ENCODE assay signal across 21 cellular contexts in genomic region chr4:66640216-66640615, GRCh38.
"Had no signal": no experiment of that assay in that cellular context is flagged by ENCODE, and none has a peak within 500 bp of the region (broad histone marks: within the 10 kb centered on the region; RNA-seq: fewer than 3 reads in every experiment).

No MANE protein-coding gene starts in this region.

- DNase-seq: activated CD4-positive, alpha-beta T cell treated with anti-CD3 and anti-CD28 coated beads for 1 hour; activated effector memory CD4-positive, alpha-beta T cell treated with anti-CD3 and anti-CD28 coated beads, Interleukin-2, amount 50 U/mL, for 16 hours; activated naive CD4-positive, alpha-beta T cell treated with anti-CD3 and anti-CD28 coated beads, Interleukin-2, amount 50 U/mL, for 16 hours; activated T-cell treated with anti-CD3 and anti-CD28 coated beads, Interleukin-2, amount 50 U/mL, for 72 hours; aorta; heart right ventricle; kidney glomerular epithelial cell; left ventricle myocardium inferior; mammary epithelial cell; mucosa of descending colon; naive B cell; posterior cingulate gyrus; sigmoid colon; stimulated activated CD4-positive, alpha-beta T cell treated with anti-CD3 and anti-CD28 coated beads, Interleukin-4, amount 100 ng/mL, for 24 hours; stomach; WERI-Rb-1 had no signal

- H3K27ac ChIP-seq: coronary artery, gastroesophageal sphincter, heart right ventricle, left ventricle myocardium inferior, neutrophil, sigmoid colon, stomach, WERI-Rb-1 had no signal

- H3K4me1 ChIP-seq: gastroesophageal sphincter, heart right ventricle, left ventricle myocardium inferior, sigmoid colon, stomach had no signal

- ATAC-seq: activated T-cell treated with anti-CD3 and anti-CD28 coated beads, Interleukin-2, amount 50 U/mL, for 72 hours; esophagus mucosa; gastroesophageal sphincter; heart right ventricle; mucosa of descending colon; stimulated activated effector memory CD8-positive, alpha-beta T cell treated with anti-CD3 and anti-CD28 coated beads, Interleukin-12 subunit alpha, Interleukin-12 subunit beta, amount 100 ng/mL, for 72 hours had no signal

- H3K27me3 ChIP-seq: gastroesophageal sphincter, heart right ventricle, neutrophil, sigmoid colon, stomach had no signal
